Comparison of ENCODE assay signal across 8 cellular contexts in the genomic region with DNA sequence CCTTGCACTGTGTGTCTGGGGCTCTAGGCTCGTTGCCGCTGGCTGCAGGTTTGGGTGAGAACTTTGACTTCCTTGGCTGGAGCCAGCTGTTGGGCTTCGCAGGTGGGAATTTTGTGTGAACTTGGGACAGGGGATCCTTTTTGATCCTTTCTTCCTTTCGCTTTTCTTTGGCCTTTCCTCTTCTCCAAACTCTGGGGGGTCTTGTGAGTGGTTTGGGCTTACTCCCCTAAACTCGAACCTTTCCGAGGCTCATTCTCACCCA. TPM values are rescaled to one million over a fixed set of nuclear protein-coding genes. Genes with fewer than 3 reads are reported as not detected.
A peak's percentile ranks its signal among the peaks of the same experiment; 100 is the strongest.
DNase-seq lines count a peak whose midpoint lies in the region; ATAC-seq and TF ChIP-seq lines count a peak whose summit lies in the region.

No MANE protein-coding gene starts in this region.

- H3K27me3 ChIP-seq in lung (ENCODE audit: control insufficient read depth, insufficient read depth), result no peaks in the 10 kb centered on the region
- no peaks in the 10 kb centered on the region for H3K27me3 ChIP-seq in transverse colon

- H3K9me3 Mint-ChIP-seq in activated naive CD4-positive, alpha-beta T cell treated with anti-CD3 and anti-CD28 coated beads for 36 hours, result no peaks in the 10 kb centered on the region

- WGBS in lung, 2 donors, result 33 to 38% methylated on average over 6 of the region's 6 CpGs
- WGBS in transverse colon (ENCODE audit: low coverage in 1 of 2), 2 donors, result 29% methylated on average over 6 of the region's 6 CpGs; no CpG with 5 or more reads in 1 of the 2 donors

- H3K4me1 ChIP-seq in lung (ENCODE audit: control insufficient read depth in 2 of 2, insufficient read depth in 2 of 2, low read length in 2 of 2) (peaks cover 9 to 28% of the 10 kb centered on the region in 2 donors), transverse colon (peaks cover 45 to 69% (median 62%) of the 10 kb centered on the region in 4 donors)

- H3K36me3 ChIP-seq in lung (ENCODE audit: control insufficient read depth in 2 of 2, insufficient read depth in 2 of 2, low read length in 2 of 2), result no peaks in the 10 kb centered on the region
- H3K36me3 ChIP-seq in transverse colon, result no peaks in the 10 kb centered on the region

- TF ChIP-seq CTCF in astrocyte of the spinal cord (IDR thresholded peaks at IDR 0.05; ENCODE audit: low read depth, low read length) (no peak), lung (IDR thresholded peaks at IDR 0.05; ENCODE audit: control extremely low read depth, extremely low read depth) (no peak), transverse colon (IDR thresholded peaks at IDR 0.05) (no peak)

- CTCF ChIA-PET in activated naive CD4-positive, alpha-beta T cell treated with anti-CD3 and anti-CD28 coated beads for 36 hours (lab: Charles Lee), result interaction anchor here (1.0 kb wide), 1 partner anchor 307 kb away, joined by 3 read pairs; no protein-coding TSS in a partner anchor

- H3K4me3 Mint-ChIP-seq in activated naive CD4-positive, alpha-beta T cell treated with anti-CD3 and anti-CD28 coated beads for 36 hours, result peak overlapping the region; percentile 82

- H3K36me3 Mint-ChIP-seq in activated naive CD4-positive, alpha-beta T cell treated with anti-CD3 and anti-CD28 coated beads for 36 hours (ENCODE audit: low read depth), result no peaks in the 10 kb centered on the region

- H3K9me3 ChIP-seq in lung (ENCODE audit: control insufficient read depth in 2 of 2, insufficient read depth in 1 of 2, low read length in 1 of 2) (no peaks in the 10 kb centered on the region), transverse colon (no peaks in the 10 kb centered on the region)

- no peak for DNase-seq in activated naive CD4-positive, alpha-beta T cell treated with anti-CD3 and anti-CD28 coated beads for 36 hours
- DNase-seq in activated naive CD4-positive, alpha-beta T cell (lab: John Stamatoyannopoulos, UW), result no peak
- no peak for DNase-seq in astrocyte of the spinal cord (ENCODE audit: low read depth, low spot score)
- DNase-seq in lung (ENCODE audit: low spot score), result no peak
- DNase-seq in transverse colon, result no peak
- no peak for DNase-seq in midbrain (lab: John Stamatoyannopoulos, UW)
- no peak for DNase-seq in GF-D8 (lab: John Stamatoyannopoulos, UW)

- H3K27ac ChIP-seq in lung (ENCODE audit: low read depth in 1 of 2, low read length in 1 of 2) (peak overlapping the region; percentile 74 to 79), transverse colon (peak overlapping the region; percentile 99 to 100 (median 100))

- peaks cover 48% of the 10 kb centered on the region for H3K4me1 Mint-ChIP-seq in activated naive CD4-positive, alpha-beta T cell treated with anti-CD3 and anti-CD28 coated beads for 36 hours (ENCODE audit: low read depth)

- in situ Hi-C loops in astrocyte of the spinal cord (cut with HindIII; ENCODE audit: low sequenced_read_pairs), result no loop called here
- in situ Hi-C loops in transverse colon (cut with MboI; ENCODE audit: low pct_ligation_motif_present in 1 of 4, low pct_unique_long_range_greater_than_20kb in 1 of 4, low sequenced_read_pairs in 3 of 4), result no loop called here

- ATAC-seq in lung (ENCODE audit: insufficient read depth, low FRiP score) (no peak), HG03469 (IDR thresholded peaks at IDR 0.05; ENCODE audit: unreplicated experiment) (no peak)

- no peak for TF ChIP-seq EP300 in transverse colon (IDR thresholded peaks at IDR 0.05; ENCODE audit: low read depth)

- H3K27me3 Mint-ChIP-seq in activated naive CD4-positive, alpha-beta T cell treated with anti-CD3 and anti-CD28 coated beads for 36 hours (ENCODE audit: low read depth), result no peaks in the 10 kb centered on the region

- no peak for TF ChIP-seq POLR2A in transverse colon (IDR thresholded peaks at IDR 0.05)

- H3K27ac Mint-ChIP-seq in activated naive CD4-positive, alpha-beta T cell treated with anti-CD3 and anti-CD28 coated beads for 36 hours, result peak overlapping the region; percentile 27

- intact Hi-C loops in activated naive CD4-positive, alpha-beta T cell treated with anti-CD3 and anti-CD28 coated beads for 36 hours (cut with micrococcal nuclease), result loop anchor here (1.0 to 5.0 kb wide), 9 partner anchors 9 to 1227 kb away; a partner anchor contains a TSS
- intact Hi-C loops in transverse colon (cut with DNase I; ENCODE audit: low total_unique reads), result no loop called here

- H3K4me3 ChIP-seq in astrocyte of the spinal cord (ENCODE audit: low read depth, low read length) (peak overlapping the region; percentile 72), lung (peak overlapping the region; percentile 50), transverse colon (peak overlapping the region; percentile 59 to 95 (median 77))

RNA-seq across cellular contexts. Expression of a gene that starts 0.6 kb away (rescaled TPM):
- 10 to 100 TPM; 24.8 to 26.5 TPM for total RNA-seq in activated naive CD4-positive, alpha-beta T cell treated with anti-CD3 and anti-CD28 coated beads for 36 hours
- total RNA-seq in lung (10 to 100 TPM; 27.4 to 50.5 TPM), transverse colon (10 to 100 TPM; 46.0 to 80.5 (median 67.7) TPM)
- 10 to 100 TPM; 16.2 to 30.7 TPM for polyA plus RNA-seq in lung
